10 cellular contexts compared by ENCODE assay signal in genomic region chr3:9135930-9136525, GRCh38.
DNase-seq lines count a peak whose midpoint lies in the region; ATAC-seq, FAIRE-seq and TF ChIP-seq lines count a peak whose summit lies in the region.
"Had no signal": no experiment of that assay in that cellular context is flagged by ENCODE, and none has a peak within 500 bp of the region (broad histone marks: within the 10 kb centered on the region; RNA-seq: fewer than 3 reads in every experiment).

No MANE protein-coding gene starts in this region.

- intact Hi-C loops in dorsolateral prefrontal cortex (cut with DNase I): no loop called here
- intact Hi-C loops in stomach (cut with DNase I; ENCODE audit: low total_unique reads): no loop called here
- intact Hi-C loops in HepG2 (cut with micrococcal nuclease; ENCODE audit: unreplicated experiment): no loop called here

- H3K27ac ChIP-seq in SK-N-SH (ENCODE audit: low read depth in 2 of 2, low read length in 1 of 2) (no peak overlapping the region), dorsolateral prefrontal cortex (peak overlapping the region in 53 of 59 donors; percentile 2 to 88 (median 58)), stomach (peak overlapping the region in 1 of 5 donors; percentile 44), HepG2 (ENCODE audit: extremely low read length, insufficient read depth, low read length) (no peak overlapping the region)

- H3K9me3 ChIP-seq in SK-N-SH (no peaks in the 10 kb centered on the region), stomach (peaks cover 0 to 4% (median 0%) of the 10 kb centered on the region in 4 donors), HepG2 (ENCODE audit: low read length) (peaks cover 3% of the 10 kb centered on the region; the same call in 1 of the 2 replicates)

- no peak for TF ChIP-seq RAD21 in SK-N-SH (IDR thresholded peaks at IDR 0.05; ENCODE audit: low read length)
- no peak for TF ChIP-seq RAD21 in HepG2 (CRISPR knock-in tag; IDR thresholded peaks at IDR 0.05)

- no peak overlapping the region for H3K9ac ChIP-seq in SK-N-SH
- no peak overlapping the region for H3K9ac ChIP-seq in HepG2 (ENCODE audit: insufficient read depth, low read depth, low read length)

- no peaks in the 10 kb centered on the region for H3K9me2 ChIP-seq in SK-N-SH

- TF ChIP-seq EP300 in SK-N-SH (IDR thresholded peaks at IDR 0.05; ENCODE audit: borderline replicate concordance in 1 of 2, low read depth in 1 of 2, low read length in 1 of 2): no peak
- no peak for TF ChIP-seq EP300 in stomach (IDR thresholded peaks at IDR 0.05)
- no peak for TF ChIP-seq EP300 in HepG2 (IDR thresholded peaks at IDR 0.05; ENCODE audit: low read depth in 2 of 2, low read length in 2 of 2)
- TF ChIP-seq EP300 in HepG2 (CRISPR knock-in tag; IDR thresholded peaks at IDR 0.05; ENCODE audit: borderline replicate concordance): no peak

- H2AFZ ChIP-seq in SK-N-SH (ENCODE audit: low read depth) (no peak overlapping the region), HepG2 (ENCODE audit: low read length) (no peak overlapping the region)

- H3F3A ChIP-seq in SK-N-SH (replicated peaks; ENCODE audit: insufficient read depth): no peaks in the 10 kb centered on the region

- H3K4me3 ChIP-seq in SK-N-SH (ENCODE audit: low read depth in 2 of 2, low read length in 1 of 2): no peak overlapping the region
- H3K4me3 ChIP-seq in dorsolateral prefrontal cortex: peak overlapping the region; percentile 8 to 74 (median 57)
- peak overlapping the region; percentile 42 to 47 (median 44) for H3K4me3 ChIP-seq in stomach
- H3K4me3 ChIP-seq in HepG2 (replicated peaks in 1 of 3; ENCODE audit: insufficient read depth in 1 of 3, low read depth in 2 of 3, low read length in 3 of 3): no peak overlapping the region

- H3K79me2 ChIP-seq in SK-N-SH (ENCODE audit: insufficient read depth) (no peaks in the 10 kb centered on the region), HepG2 (ENCODE audit: insufficient read depth, low read length) (no peaks in the 10 kb centered on the region)

- H3K4me1 ChIP-seq in SK-N-SH (ENCODE audit: control insufficient read depth in 1 of 2, insufficient read depth in 2 of 2, low read depth in 1 of 2, low read length in 1 of 2): peaks cover 0 to 17% of the 10 kb centered on the region in 2 experiments; a peak in 2 of 4 replicates
- peaks cover 3 to 30% (median 18%) of the 10 kb centered on the region in 4 donors for H3K4me1 ChIP-seq in stomach
- H3K4me1 ChIP-seq in HepG2 (ENCODE audit: insufficient read depth, low read length): no peaks in the 10 kb centered on the region

- TF ChIP-seq CTCF in SK-N-SH (IDR thresholded peaks at IDR 0.05) (no peak), dorsolateral prefrontal cortex (IDR thresholded peaks at IDR 0.05 in 54 of 56, conservative IDR thresholded peaks at IDR 0.05 in 2 of 56; ENCODE audit: low read depth in 1 of 56, partially characterized antibody in 56 of 56) (peak in 4 of 56 donors; percentile 13 to 38 (median 17)), stomach (IDR thresholded peaks at IDR 0.05) (no peak), HepG2 (CRISPR knock-in tag; IDR thresholded peaks at IDR 0.05) (no peak)

- H3K4me2 ChIP-seq in SK-N-SH: no peak overlapping the region
- no peak overlapping the region for H3K4me2 ChIP-seq in HepG2 (ENCODE audit: low read depth, low read length)

- 55% methylated on average over 40 of the region's 56 CpGs for WGBS in SK-N-SH (ENCODE audit: low lambda C conversion rate)
- WGBS in stomach, 5 donors: 20 to 25% (median 23%) methylated on average over 30 to 56 of the region's 56 CpGs
- WGBS in HepG2 (ENCODE audit: low lambda C conversion rate): 84% methylated on average over 29 of the region's 56 CpGs

- FAIRE-seq in HepG2 (lab: Jason Lieb, UNC): no peak
- FAIRE-seq: A204.1, GM18507 had no signal

- no peak for TF ChIP-seq POLR2A in stomach (IDR thresholded peaks at IDR 0.05)
- no peak for TF ChIP-seq POLR2A in HepG2 (IDR thresholded peaks at IDR 0.05; ENCODE audit: insufficient read depth in 1 of 2, low read depth in 2 of 2, low read length in 2 of 2)

- H3K36me3 ChIP-seq in SK-N-SH (replicated peaks in 1 of 2; ENCODE audit: control insufficient read depth in 1 of 2, insufficient read depth in 2 of 2, low read length in 1 of 2): no peaks in the 10 kb centered on the region
- H3K36me3 ChIP-seq in stomach: no peaks in the 10 kb centered on the region
- no peaks in the 10 kb centered on the region for H3K36me3 ChIP-seq in HepG2 (replicated peaks in 1 of 2; ENCODE audit: control insufficient read depth in 1 of 2, insufficient read depth in 2 of 2, low read length in 2 of 2)

- no peaks in the 10 kb centered on the region for H4K20me1 ChIP-seq in SK-N-SH (ENCODE audit: insufficient read depth)
- no peaks in the 10 kb centered on the region for H4K20me1 ChIP-seq in HepG2 (ENCODE audit: insufficient read depth, low read length)

- in situ Hi-C loops in HepG2 (cut with HindIII; ENCODE audit: extremely low pct_ligation_motif_present, low pct_unique_long_range_greater_than_20kb): no loop called here

- H3K27me3 ChIP-seq in SK-N-SH (ENCODE audit: insufficient read depth): no peaks in the 10 kb centered on the region
- no peaks in the 10 kb centered on the region for H3K27me3 ChIP-seq in dorsolateral prefrontal cortex
- peaks cover 0 to 15% (median 0%) of the 10 kb centered on the region in 3 donors for H3K27me3 ChIP-seq in stomach
- H3K27me3 ChIP-seq in HepG2 (ENCODE audit: control insufficient read depth in 1 of 2, insufficient read depth in 2 of 2, low read length in 2 of 2): 0 out of 5 replicates have a peak, but pooled peaks cover 0 to 1% of the 10 kb centered on the region in 2 experiments

- ATAC-seq in SK-N-SH treated with all-trans-retinoic acid at 6 μM for 48 hours (no peak), HepG2 (no peak)

- no TSS peak for BruUV-seq in HepG2 (replicated peaks; lab: Mats Ljungman, UMichigan)

- POLR2A ChIA-PET in SK-N-SH (lab: Yijun Ruan, JAX) (interaction anchor here (0.5 kb wide), 1 partner anchor 238 kb away, joined by 4 read pairs; no protein-coding TSS in a partner anchor), HepG2 (lab: Yijun Ruan, JAX) (no interaction called here)

- CTCF ChIA-PET in SK-N-SH (lab: Yijun Ruan, JAX): interaction anchor here (0.8 to 2.4 kb wide), 4 partner anchors 11 to 166 kb away, joined by 3 to 12 read pairs (median 6); no protein-coding TSS in a partner anchor
- CTCF ChIA-PET in HepG2 (lab: Yijun Ruan, JAX; ENCODE audit: low intra/inter-chr PET ratio, low total read pairs): no interaction called here

- DNase-seq in SK-N-SH: peak; percentile 83
- peak; percentile 33 to 71 (median 56) for DNase-seq in dorsolateral prefrontal cortex
- peak; percentile 47 for DNase-seq in medulla oblongata (ENCODE audit: extremely low spot score)
- DNase-seq in stomach: no peak
- no peak for DNase-seq in HepG2 (ENCODE audit: low spot score)
- DNase-seq in hepatic stellate cell (ENCODE audit: low spot score): no peak
- no peak for DNase-seq in NCI-H1048 (lab: John Stamatoyannopoulos, UW)

TF ChIP-seq in SK-N-SH, 30 proteins besides CTCF, POLR2A, EP300 and RAD21:
- TF ChIP-seq RXRA (IDR thresholded peaks at IDR 0.05; ENCODE audit: borderline replicate concordance, low read depth) (no peak), FOSL2 (IDR thresholded peaks at IDR 0.05; ENCODE audit: borderline replicate concordance, low read depth) (no peak), TAF1 (IDR thresholded peaks at IDR 0.05; ENCODE audit: borderline replicate concordance, low read depth, low read length) (no peak), TCF12 (IDR thresholded peaks at IDR 0.05) (no peak), MAX (IDR thresholded peaks at IDR 0.05; ENCODE audit: low read depth) (no peak)

TF ChIP-seq in SK-N-SH treated with all-trans-retinoic acid at 6 μM for 48 hours, 23 proteins besides CTCF, POLR2A, EP300 and RAD21 (continues in another document):
- TF ChIP-seq ESRRG (CRISPR knock-in tag; IDR thresholded peaks at IDR 0.05) (no peak), ZNF70 (CRISPR knock-in tag; IDR thresholded peaks at IDR 0.05) (no peak), TCF4 (CRISPR knock-in tag; IDR thresholded peaks at IDR 0.05; ENCODE audit: borderline replicate concordance) (no peak)

TF ChIP-seq in HepG2, 621 proteins besides CTCF, POLR2A, EP300 and RAD21:
- TF ChIP-seq TARDBP (CRISPR knock-in tag; IDR thresholded peaks at IDR 0.05) (no peak), RBM22 (optimal IDR thresholded peaks at IDR 0.05; ENCODE audit: low read length) (no peak), ZNF383 (CRISPR knock-in tag; IDR thresholded peaks at IDR 0.05; ENCODE audit: borderline replicate concordance) (no peak), ELF4 (CRISPR knock-in tag; IDR thresholded peaks at IDR 0.05; ENCODE audit: borderline replicate concordance) (no peak), HDAC6 (IDR thresholded peaks at IDR 0.05; ENCODE audit: low read depth, low read length) (no peak), HCFC1 (IDR thresholded peaks at IDR 0.05; ENCODE audit: low read depth, low read length) (no peak)

Comparison
In these comparisons a context has a peak if more than half of its experiments do, and no peak if none do; other contexts are left out.
1. DNase-seq: peak in SK-N-SH (single experiment), dorsolateral prefrontal cortex (10 of 10) and medulla oblongata (single experiment); none in stomach (single experiment), HepG2 (single experiment), hepatic stellate cell (single experiment) and NCI-H1048 (single experiment).
2. H3K27ac ChIP-seq: peak in dorsolateral prefrontal cortex (53 of 59); none in SK-N-SH (0 of 2) and HepG2 (single experiment).
3. H3K4me3 ChIP-seq: peak in dorsolateral prefrontal cortex (59 of 59) and stomach (4 of 4); none in SK-N-SH (0 of 2) and HepG2 (0 of 3).